In the genomic region with DNA sequence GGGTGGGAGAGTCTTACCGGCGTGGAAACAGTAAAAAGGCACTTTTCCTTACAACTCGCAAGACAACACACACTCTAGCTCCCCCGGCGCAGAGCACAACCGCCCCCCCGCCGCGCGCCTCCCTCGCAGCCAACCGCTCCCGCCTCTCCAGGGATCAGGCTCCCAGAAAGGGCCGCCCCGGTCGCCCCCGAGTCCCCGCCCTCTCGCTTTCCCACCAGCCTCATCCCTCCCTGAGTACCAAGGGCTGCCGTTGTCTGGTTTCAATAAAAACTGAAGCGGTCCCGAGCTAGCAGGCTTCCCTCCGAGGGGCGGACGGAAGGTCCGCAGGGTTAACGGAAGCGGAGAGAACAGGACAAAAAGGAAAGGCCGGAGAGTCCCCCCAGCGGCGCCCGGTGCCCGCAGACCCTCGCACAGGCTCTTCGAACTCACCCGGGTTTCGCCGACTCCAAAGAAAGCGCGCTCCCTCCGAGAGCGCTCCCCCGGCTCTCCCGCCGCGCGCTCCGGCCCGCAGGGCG, we compare ENCODE assay signal across 8 cellular contexts.
DNase-seq lines count a peak whose midpoint lies in the region; ATAC-seq and TF ChIP-seq lines count a peak whose summit lies in the region.

No MANE protein-coding gene starts in this region.

- DNase-seq in NCI-H1694 (lab: John Stamatoyannopoulos, UW) (peak; percentile 33), coronary artery (ENCODE audit: low spot score) (peak; percentile 87), left kidney (ENCODE audit: low read depth, low spot score) (peak; percentile 93), HPDE6-E6E7 (ENCODE audit: extremely low spot score) (no peak)
- DNase-seq in stimulated activated CD4-positive, alpha-beta T cell treated with anti-CD3 and anti-CD28 coated beads, Interleukin-2, amount 100 ng/mL, for 24 hours = peak; percentile 60 to 64

- H3K27ac ChIP-seq in VCaP (peak overlapping the region; percentile 87), coronary artery (peak overlapping the region; percentile 90 to 97)

- ATAC-seq in HG02588 (IDR thresholded peaks at IDR 0.05; ENCODE audit: unreplicated experiment) = peak; percentile 25

- H3K4me3 ChIP-seq in GM12875 (ENCODE audit: low read depth, low read length) (peak overlapping the region; percentile 75), coronary artery (peak overlapping the region; percentile 93)

- no peak for TF ChIP-seq CTCF in GM12875 (IDR thresholded peaks at IDR 0.05; ENCODE audit: borderline replicate concordance, insufficient read depth, low read depth, low read length)
- no peak for TF ChIP-seq CTCF in VCaP (conservative IDR thresholded peaks at IDR 0.05)
- no peak for TF ChIP-seq CTCF in coronary artery (IDR thresholded peaks at IDR 0.05)
